ENCODE assay signal across 15 cellular contexts in genomic region chr7:145737617-145738016, GRCh38.
A peak's percentile ranks its signal among the peaks of the same experiment; 100 is the strongest.
DNase-seq lines count a peak whose midpoint lies in the region; ATAC-seq and TF ChIP-seq lines count a peak whose summit lies in the region.
"Had no signal": no experiment of that assay in that cellular context is flagged by ENCODE, and none has a peak within 500 bp of the region (broad histone marks: within the 10 kb centered on the region; RNA-seq: fewer than 3 reads in every experiment).

No MANE protein-coding gene starts in this region.

- no peak overlapping the region for H3K27ac Mint-ChIP-seq in Calu3 (ENCODE audit: unreplicated experiment)
- H3K27ac Mint-ChIP-seq: B cell; CD4-positive, CD25-positive, alpha-beta regulatory T cell; CD8-positive, alpha-beta T cell had no signal

- no TSS peak for BruUV-seq in Calu3 (replicated peaks; lab: Mats Ljungman, UMichigan)

- H3K9me3 Mint-ChIP-seq in Calu3 (ENCODE audit: low read depth, unreplicated experiment): peaks cover 8% of the 10 kb centered on the region

- CTCF ChIA-PET in Calu3 (lab: Charles Lee): no interaction called here

- H3K36me3 Mint-ChIP-seq in Calu3 (ENCODE audit: insufficient read depth, unreplicated experiment): no peaks in the 10 kb centered on the region
- H3K36me3 Mint-ChIP-seq: CD4-positive, CD25-positive, alpha-beta regulatory T cell; CD8-positive, alpha-beta T cell had no signal

- TF ChIP-seq CTCF in Calu3 (IDR thresholded peaks at IDR 0.05; ENCODE audit: unreplicated experiment): no peak

- ATAC-seq in GM19463 (IDR thresholded peaks at IDR 0.05; ENCODE audit: unreplicated experiment) (peak; percentile 44), HG02642 (IDR thresholded peaks at IDR 0.05; ENCODE audit: poor library complexity, unreplicated experiment) (peak; percentile 53), HG03039 (IDR thresholded peaks at IDR 0.05; ENCODE audit: unreplicated experiment) (peak; percentile 52)
- ATAC-seq: CD8-positive, alpha-beta T cell had no signal

- no peaks in the 10 kb centered on the region for H3K4me1 Mint-ChIP-seq in Calu3 (ENCODE audit: low read depth, unreplicated experiment)
- H3K4me1 Mint-ChIP-seq: B cell; CD4-positive, CD25-positive, alpha-beta regulatory T cell had no signal

- no peaks in the 10 kb centered on the region for H3K27me3 Mint-ChIP-seq in Calu3 (ENCODE audit: unreplicated experiment)
- H3K27me3 Mint-ChIP-seq: B cell; CD4-positive, CD25-positive, alpha-beta regulatory T cell had no signal

- DNase-seq in central memory CD4-positive, alpha-beta T cell: no peak
- DNase-seq in Calu3: no peak
- no peak for DNase-seq in stimulated activated CD8-positive, alpha-beta memory T cell treated with anti-CD3 and anti-CD28 coated beads, Interleukin-4, amount 100 ng/mL, for 48 hours
- DNase-seq: CD4-positive, CD25-positive, alpha-beta regulatory T cell; CD8-positive, alpha-beta T cell; DMS53; DMS79 treated with DMSO at 0.1 percent for 48 hours; GF-D8; GM23248; H7; HCEC 1CT had no signal

- intact Hi-C loops in Calu3 (cut with micrococcal nuclease; ENCODE audit: unreplicated experiment): no loop called here

- no peak overlapping the region for H3K4me3 Mint-ChIP-seq in Calu3 (ENCODE audit: low read depth, unreplicated experiment)
- H3K4me3 Mint-ChIP-seq: B cell; CD4-positive, CD25-positive, alpha-beta regulatory T cell; CD8-positive, alpha-beta T cell had no signal
